In genomic region chr1:211305044-211305443, GRCh38 we compare ENCODE assay signal across 8 cellular contexts. TPM values are rescaled to one million over a fixed set of nuclear protein-coding genes. Genes with fewer than 3 reads are reported as not detected.
A peak's percentile ranks its signal among the peaks of the same experiment; 100 is the strongest.
DNase-seq lines count a peak whose midpoint lies in the region; ATAC-seq and TF ChIP-seq lines count a peak whose summit lies in the region.

No MANE protein-coding gene starts in this region.

- H3K27ac ChIP-seq in heart right ventricle, result peak overlapping the region in 5 of 10 donors; percentile 22 to 62 (median 45)

- no peak overlapping the region for H3K4me3 ChIP-seq in heart right ventricle

- ATAC-seq in GM18508 (IDR thresholded peaks at IDR 0.05; ENCODE audit: insufficient read depth, unreplicated experiment) (peak; percentile 91), GM21619 (IDR thresholded peaks at IDR 0.05; ENCODE audit: unreplicated experiment) (peak; percentile 99), HG03565 (IDR thresholded peaks at IDR 0.05; ENCODE audit: unreplicated experiment) (peak; percentile 94), heart right ventricle (peak in 7 of 8 donors; percentile 25 to 91 (median 77))

- no peaks in the 10 kb centered on the region for H3K9me3 ChIP-seq in heart right ventricle

- intact Hi-C loops in heart right ventricle (cut with DNase I), result loop anchor here in 1 of 10 donors (5.0 kb wide), 1 partner anchor 43 kb away; no protein-coding TSS in a partner anchor

- no peak for TF ChIP-seq CTCF in heart right ventricle (IDR thresholded peaks at IDR 0.05)

- peaks cover 0 to 34% (median 10%) of the 10 kb centered on the region in 9 donors for H3K4me1 ChIP-seq in heart right ventricle

- H3K27me3 ChIP-seq in heart right ventricle, result no peaks in the 10 kb centered on the region

- DNase-seq in heart right ventricle (peak in 1 of 2 donors; percentile 24), activated gamma-delta T cell (lab: John Stamatoyannopoulos, UW) (no peak), NK-92 (lab: John Stamatoyannopoulos, UW; ENCODE audit: unreplicated experiment) (no peak), NCI-H1694 treated with DMSO at 0.1 percent for 48 hours (lab: John Stamatoyannopoulos, UW) (no peak), NCI-H146 (lab: John Stamatoyannopoulos, UW) (no peak)

- 76 to 88% methylated on average over 3 of the region's 3 CpGs for WGBS in heart right ventricle, 2 donors

- H3K36me3 ChIP-seq in heart right ventricle, result peaks cover 0 to 82% (median 6%) of the 10 kb centered on the region in 9 donors

RNA-seq across cellular contexts. Expression of gene TRAF5, which starts 21.6 kb away (rescaled TPM):
- 1 to 10 TPM; 1.3 to 4.6 (median 1.8) TPM for total RNA-seq in heart right ventricle
- polyA plus RNA-seq in heart right ventricle, result 1 to 10 TPM; 1.9 to 5.5 TPM

RNA-seq across cellular contexts. Expression of gene RCOR3, which starts 45.9 kb away (rescaled TPM):
- 10 to 100 TPM; 38.9 to 65.5 (median 50.5) TPM for total RNA-seq in heart right ventricle
- 10 to 100 TPM; 17.7 to 49.8 TPM for polyA plus RNA-seq in heart right ventricle
